ENCODE assay signal across 1 cellular context in genomic region chr11:89275966-89276365, GRCh38.
TF ChIP-seq lines count a peak whose summit lies in the region.

No MANE protein-coding gene starts in this region.

TF ChIP-seq in GM23338, 12 proteins besides CTCF, POLR2A, EP300 and RAD21 (continued from another document):
- TF ChIP-seq REST (IDR thresholded peaks at IDR 0.05; ENCODE audit: unreplicated experiment) (no peak), CREB1 (CRISPR knock-in tag; IDR thresholded peaks at IDR 0.05; ENCODE audit: low read depth) (no peak), NANOG (IDR thresholded peaks at IDR 0.05; ENCODE audit: borderline replicate concordance) (no peak)
